ENCODE assay signal across 8 cellular contexts in the genomic region with DNA sequence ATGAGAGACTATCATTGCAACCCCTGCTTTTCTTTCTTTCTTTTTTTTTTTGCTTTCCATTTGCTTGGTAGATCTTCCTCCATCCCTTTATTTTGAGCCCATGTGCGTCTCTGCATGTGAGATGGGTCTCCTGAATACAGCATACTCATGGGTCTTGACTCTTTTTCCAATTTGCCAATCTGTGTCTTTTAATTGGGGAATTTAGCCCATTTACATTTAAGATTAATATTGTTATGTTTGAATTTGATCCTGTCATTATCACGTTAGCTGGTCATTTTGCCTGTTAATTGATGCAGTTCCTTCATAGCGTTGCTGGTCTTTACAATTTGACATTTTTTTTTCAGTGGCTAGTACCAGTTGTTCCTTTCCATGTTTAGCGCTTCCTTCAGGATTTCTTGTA.
DNase-seq lines count a peak whose midpoint lies in the region; ATAC-seq and TF ChIP-seq lines count a peak whose summit lies in the region.
"Not testable (repeated sequence)": the region's sequence is repeated elsewhere in the genome, so short reads cannot be mapped to it uniquely, and the experiment has no call there.

No MANE protein-coding gene starts in this region.

- H3K4me1 Mint-ChIP-seq in CD4-positive, CD25-positive, alpha-beta regulatory T cell, result peaks cover 0 to 61% (median 33%) of the 10 kb centered on the region in 4 donors
- H3K4me1 Mint-ChIP-seq in CD4-positive, alpha-beta memory T cell, result peaks cover 54 to 68% (median 62%) of the 10 kb centered on the region in 4 donors
- H3K4me1 Mint-ChIP-seq in T-cell (peaks cover 55 to 68% (median 64%) of the 10 kb centered on the region in 3 donors), memory B cell (peaks cover 43% of the 10 kb centered on the region)
- peaks cover 55% of the 10 kb centered on the region for H3K4me1 Mint-ChIP-seq in activated CD4-positive, alpha-beta T cell treated with anti-CD3 and anti-CD28 coated beads, Interleukin-2, amount 10 ng/mL, durations not matched to agents 7 days and 5 days
- peaks cover 55% of the 10 kb centered on the region for H3K4me1 Mint-ChIP-seq in central memory CD8-positive, alpha-beta T cell
- H3K4me1 Mint-ChIP-seq in naive thymus-derived CD8-positive, alpha-beta T cell, result peaks cover 35 to 63% (median 49%) of the 10 kb centered on the region in 4 donors

- not testable (repeated sequence) for H3K9me3 ChIP-seq in CD4-positive, CD25-positive, alpha-beta regulatory T cell (ENCODE audit: control insufficient read depth in 2 of 2, low read length in 2 of 2); CD4-positive, alpha-beta memory T cell (ENCODE audit: control insufficient read depth in 1 of 2, low read length in 2 of 2); HCT116 (ENCODE audit: control insufficient read depth in 1 of 2, insufficient read depth in 1 of 2, low read depth in 1 of 2, low read length in 2 of 2)

- not testable (repeated sequence) for H3K27ac ChIP-seq in CD4-positive, CD25-positive, alpha-beta regulatory T cell (ENCODE audit: insufficient read depth, low read length, poor library complexity, severe bottlenecking); CD4-positive, alpha-beta memory T cell (ENCODE audit: low read depth, low read length); HCT116 (ENCODE audit: low read depth, low read length)

- H3K4me2 ChIP-seq in HCT116 (ENCODE audit: low read length), result not testable (repeated sequence)

- DNase-seq in CD4-positive, CD25-positive, alpha-beta regulatory T cell; CD4-positive, alpha-beta memory T cell; HCT116 (ENCODE audit: low read depth, low spot score); T-cell; activated CD4-positive, alpha-beta T cell treated with anti-CD3 and anti-CD28 coated beads, Interleukin-2, amount 10 ng/mL, durations not matched to agents 7 days and 5 days; central memory CD8-positive, alpha-beta T cell (ENCODE audit: low spot score in 2 of 2); memory B cell (ENCODE audit: low spot score in 2 of 2); naive thymus-derived CD8-positive, alpha-beta T cell: not testable (repeated sequence)

- peaks cover 15% of the 10 kb centered on the region for H3K36me3 Mint-ChIP-seq in CD4-positive, CD25-positive, alpha-beta regulatory T cell
- peaks cover 35 to 39% of the 10 kb centered on the region in 2 donors for H3K36me3 Mint-ChIP-seq in CD4-positive, alpha-beta memory T cell
- peaks cover 33% of the 10 kb centered on the region for H3K36me3 Mint-ChIP-seq in T-cell
- H3K36me3 Mint-ChIP-seq in activated CD4-positive, alpha-beta T cell treated with anti-CD3 and anti-CD28 coated beads, Interleukin-2, amount 10 ng/mL, durations not matched to agents 7 days and 5 days (ENCODE audit: low read depth), result peaks cover 55% of the 10 kb centered on the region
- H3K36me3 Mint-ChIP-seq in central memory CD8-positive, alpha-beta T cell (ENCODE audit: insufficient read depth), result not testable (repeated sequence)
- H3K36me3 Mint-ChIP-seq in memory B cell, result peaks cover 36% of the 10 kb centered on the region
- peaks cover 9 to 57% (median 56%) of the 10 kb centered on the region in 3 donors for H3K36me3 Mint-ChIP-seq in naive thymus-derived CD8-positive, alpha-beta T cell

- BruUV-seq in HCT116 (replicated peaks; lab: Mats Ljungman, UMichigan), result not testable (repeated sequence)

- RAD21 ChIA-PET in HCT116 (lab: Charles Lee; ENCODE audit: low non-redundant PET in 1 of 2, low total read pairs in 2 of 2, uncharacterized antibody in 2 of 2, unreplicated experiment in 2 of 2), result not testable (repeated sequence)

- not testable (repeated sequence) for H3K9ac ChIP-seq in HCT116 (ENCODE audit: low read length)

- TF ChIP-seq POLR2A in HCT116 (IDR thresholded peaks at IDR 0.05; ENCODE audit: borderline replicate concordance, extremely low read depth, insufficient read depth, insufficient read length), result not testable (repeated sequence)

- not testable (repeated sequence) for TF ChIP-seq RAD21 in HCT116 (IDR thresholded peaks at IDR 0.05; ENCODE audit: low read depth)

- H4K20me1 ChIP-seq in HCT116 (ENCODE audit: insufficient read depth), result not testable (repeated sequence)

- H3K36me3 ChIP-seq in CD4-positive, CD25-positive, alpha-beta regulatory T cell (ENCODE audit: control insufficient read depth, insufficient read depth, low read length); CD4-positive, alpha-beta memory T cell (ENCODE audit: insufficient read depth, low read length); HCT116 (ENCODE audit: control insufficient read depth in 1 of 2, insufficient read depth in 2 of 2, low read length in 2 of 2): not testable (repeated sequence)

- POLR2A ChIA-PET in CD4-positive, alpha-beta memory T cell (lab: Charles Lee; ENCODE audit: partially characterized antibody), result interaction anchor here (0.7 to 3.5 kb wide), 3 partner anchors 25 to 635 kb away, joined by 3 to 29 read pairs (median 24); a partner anchor contains a TSS
- POLR2A ChIA-PET in HCT116 (lab: Charles Lee); activated CD4-positive, alpha-beta T cell treated with anti-CD3 and anti-CD28 coated beads, Interleukin-2, amount 10 ng/mL, durations not matched to agents 7 days and 5 days (lab: Charles Lee): not testable (repeated sequence)
- POLR2A ChIA-PET in T-cell (lab: Charles Lee), result interaction anchor here in 1 of 2 donors (0.7 kb wide), 1 partner anchor 101 kb away, joined by 3 read pairs; no protein-coding TSS in a partner anchor
- POLR2A ChIA-PET in naive thymus-derived CD8-positive, alpha-beta T cell (lab: Charles Lee), result interaction anchor here (1.3 to 1.6 kb wide), 2 partner anchors 20 to 27 kb away, joined by 3 read pairs; no protein-coding TSS in a partner anchor

- CTCF ChIA-PET in CD4-positive, alpha-beta memory T cell (lab: Charles Lee; ENCODE audit: partially characterized antibody); HCT116 (lab: Charles Lee); activated CD4-positive, alpha-beta T cell treated with anti-CD3 and anti-CD28 coated beads, Interleukin-2, amount 10 ng/mL, durations not matched to agents 7 days and 5 days (lab: Charles Lee): not testable (repeated sequence)
- CTCF ChIA-PET in T-cell (lab: Charles Lee), result interaction anchor here (0.7 to 0.9 kb wide), 2 partner anchors 30 to 90 kb away, joined by 3 read pairs; no protein-coding TSS in a partner anchor

- not testable (repeated sequence) for H3K9me2 ChIP-seq in HCT116 (ENCODE audit: insufficient read depth)

- ATAC-seq in CD4-positive, CD25-positive, alpha-beta regulatory T cell (ENCODE audit: low read depth in 2 of 2); HCT116; T-cell (replicated peaks in 1 of 4); central memory CD8-positive, alpha-beta T cell (replicated peaks; ENCODE audit: extremely low read depth, poor library complexity, severe bottlenecking); memory B cell (ENCODE audit: low read depth); naive thymus-derived CD8-positive, alpha-beta T cell: not testable (repeated sequence)

- H2AFZ ChIP-seq in HCT116 (ENCODE audit: low read depth, low read length, poor library complexity, severe bottlenecking), result not testable (repeated sequence)

- H3K4me3 ChIP-seq in CD4-positive, CD25-positive, alpha-beta regulatory T cell (ENCODE audit: low read depth, low read length); CD4-positive, alpha-beta memory T cell (ENCODE audit: low read length in 2 of 2); HCT116 (replicated peaks in 1 of 2; ENCODE audit: low read depth in 1 of 2, low read length in 2 of 2): not testable (repeated sequence)

- not testable (repeated sequence) for TF ChIP-seq CTCF in HCT116 (IDR thresholded peaks at IDR 0.05 in 2 of 3, conservative IDR thresholded peaks at IDR 0.05 in 1 of 3; ENCODE audit: borderline replicate concordance in 1 of 3, insufficient read depth in 1 of 3, low read depth in 2 of 3, low read length in 2 of 3)

- peaks cover 12% of the 10 kb centered on the region for H3K4me1 ChIP-seq in CD4-positive, CD25-positive, alpha-beta regulatory T cell (ENCODE audit: control insufficient read depth, insufficient read depth, low read length, poor library complexity, severe bottlenecking)
- peaks cover 21% of the 10 kb centered on the region for H3K4me1 ChIP-seq in CD4-positive, alpha-beta memory T cell (ENCODE audit: insufficient read depth, low read length)
- peaks cover 11 to 13% of the 10 kb centered on the region in 2 experiments; a peak in 3 of 4 replicates for H3K4me1 ChIP-seq in HCT116 (ENCODE audit: control insufficient read depth in 1 of 2, insufficient read depth in 2 of 2, low read length in 2 of 2)

- not testable (repeated sequence) for H3K79me2 ChIP-seq in HCT116 (ENCODE audit: insufficient read depth, low read length)

- H3K4me3 Mint-ChIP-seq in CD4-positive, CD25-positive, alpha-beta regulatory T cell, result peak overlapping the region in 2 of 4 donors; percentile 2 to 44
- H3K4me3 Mint-ChIP-seq in CD4-positive, alpha-beta memory T cell, result peak overlapping the region in 5 of 8 donors; percentile 7 to 66 (median 32)
- peak overlapping the region in 1 of 3 donors; percentile 57 for H3K4me3 Mint-ChIP-seq in T-cell
- not testable (repeated sequence) for H3K4me3 Mint-ChIP-seq in activated CD4-positive, alpha-beta T cell treated with anti-CD3 and anti-CD28 coated beads, Interleukin-2, amount 10 ng/mL, durations not matched to agents 7 days and 5 days; memory B cell
- H3K4me3 Mint-ChIP-seq in central memory CD8-positive, alpha-beta T cell, result peak overlapping the region; percentile 10
- peak overlapping the region in 6 of 10 donors; percentile 4 to 54 (median 16) for H3K4me3 Mint-ChIP-seq in naive thymus-derived CD8-positive, alpha-beta T cell

- H3K9me3 Mint-ChIP-seq in CD4-positive, CD25-positive, alpha-beta regulatory T cell, result peaks cover 0 to 33% (median 13%) of the 10 kb centered on the region in 7 donors
- peaks cover 4 to 61% (median 50%) of the 10 kb centered on the region in 8 donors for H3K9me3 Mint-ChIP-seq in CD4-positive, alpha-beta memory T cell
- H3K9me3 Mint-ChIP-seq in T-cell (peaks cover 25 to 43% (median 26%) of the 10 kb centered on the region in 3 donors), memory B cell (peaks cover 19% of the 10 kb centered on the region)
- H3K9me3 Mint-ChIP-seq in activated CD4-positive, alpha-beta T cell treated with anti-CD3 and anti-CD28 coated beads, Interleukin-2, amount 10 ng/mL, durations not matched to agents 7 days and 5 days, result peaks cover 41% of the 10 kb centered on the region
- H3K9me3 Mint-ChIP-seq in central memory CD8-positive, alpha-beta T cell, result peaks cover 22% of the 10 kb centered on the region
- peaks cover 14 to 84% (median 61%) of the 10 kb centered on the region in 9 donors for H3K9me3 Mint-ChIP-seq in naive thymus-derived CD8-positive, alpha-beta T cell

- intact Hi-C loops in CD4-positive, alpha-beta memory T cell (cut with micrococcal nuclease), result loop anchor here (10.0 kb wide), 1 partner anchor 209 kb away; a partner anchor contains a TSS
- intact Hi-C loops in HCT116 (cut with micrococcal nuclease), result not testable (repeated sequence)

- H3K27ac Mint-ChIP-seq in CD4-positive, CD25-positive, alpha-beta regulatory T cell, result peak overlapping the region in 2 of 3 donors; percentile 65 to 80
- H3K27ac Mint-ChIP-seq in CD4-positive, alpha-beta memory T cell, result peak overlapping the region in 2 of 7 donors; percentile 25 to 48
- peak overlapping the region; percentile 3 to 94 for H3K27ac Mint-ChIP-seq in T-cell
- peak overlapping the region; percentile 32 for H3K27ac Mint-ChIP-seq in activated CD4-positive, alpha-beta T cell treated with anti-CD3 and anti-CD28 coated beads, Interleukin-2, amount 10 ng/mL, durations not matched to agents 7 days and 5 days
- not testable (repeated sequence) for H3K27ac Mint-ChIP-seq in central memory CD8-positive, alpha-beta T cell (ENCODE audit: low read depth)
- H3K27ac Mint-ChIP-seq in memory B cell, result peak overlapping the region; percentile 22
- peak overlapping the region in 4 of 10 donors; percentile 29 to 96 (median 60) for H3K27ac Mint-ChIP-seq in naive thymus-derived CD8-positive, alpha-beta T cell

- H3K27me3 Mint-ChIP-seq in CD4-positive, CD25-positive, alpha-beta regulatory T cell; CD4-positive, alpha-beta memory T cell; T-cell; activated CD4-positive, alpha-beta T cell treated with anti-CD3 and anti-CD28 coated beads, Interleukin-2, amount 10 ng/mL, durations not matched to agents 7 days and 5 days; central memory CD8-positive, alpha-beta T cell; memory B cell; naive thymus-derived CD8-positive, alpha-beta T cell: not testable (repeated sequence)

- H3K27me3 ChIP-seq in CD4-positive, CD25-positive, alpha-beta regulatory T cell (ENCODE audit: control insufficient read depth, insufficient read depth, low read length); CD4-positive, alpha-beta memory T cell (ENCODE audit: insufficient read depth, low read length); HCT116 (ENCODE audit: insufficient read depth, low read length): not testable (repeated sequence)
